Comparison of ENCODE assay signal across 10 cellular contexts in the genomic region with DNA sequence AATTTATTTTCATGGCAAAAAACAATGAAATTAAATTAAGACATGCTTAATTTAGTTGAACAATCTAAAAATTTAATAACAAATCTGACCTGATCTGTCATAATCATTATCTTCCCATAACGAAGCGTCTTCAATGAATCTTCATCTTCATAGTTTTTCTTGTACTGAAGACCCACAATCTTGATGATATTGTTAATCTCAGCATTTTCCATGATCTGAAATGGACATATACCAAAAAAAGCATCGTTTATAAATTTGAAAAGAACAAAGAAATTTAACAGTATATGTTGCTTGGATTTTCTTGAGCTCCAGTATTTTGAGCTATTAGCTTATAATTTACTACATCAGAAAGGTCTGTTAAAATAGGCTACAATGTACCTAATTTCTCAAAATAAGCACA. TPM values are rescaled to one million over a fixed set of nuclear protein-coding genes. Genes with fewer than 3 reads are reported as not detected.
"Had no signal": no experiment of that assay in that cellular context is flagged by ENCODE, and none has a peak within 500 bp of the region (broad histone marks: within the 10 kb centered on the region; RNA-seq: fewer than 3 reads in every experiment).

No MANE protein-coding gene starts in this region.

- H3K4me3 ChIP-seq: HAP-1 had no signal

- ATAC-seq: HCT116, HepG2 had no signal

- H3K9me3 ChIP-seq: HAP-1 had no signal

- FAIRE-seq: HepG2 had no signal

- DNase-seq: GOT3, H7, HFFc6 had no signal

- H3K27ac ChIP-seq: HL-60 had no signal

RNA-seq across cellular contexts. Expression of a gene that starts 10.2 kb away (rescaled TPM):
- polyA plus RNA-seq: IgD-negative memory B cell had no signal

RNA-seq across cellular contexts. Expression of a gene that starts 42.9 kb away (rescaled TPM):
- total RNA-seq: H4, HepG2, HT1080 had no signal
- polyA plus RNA-seq: HepG2, IgD-negative memory B cell had no signal
